Comparison of ENCODE assay signal across 1 cellular context in the genomic region with DNA sequence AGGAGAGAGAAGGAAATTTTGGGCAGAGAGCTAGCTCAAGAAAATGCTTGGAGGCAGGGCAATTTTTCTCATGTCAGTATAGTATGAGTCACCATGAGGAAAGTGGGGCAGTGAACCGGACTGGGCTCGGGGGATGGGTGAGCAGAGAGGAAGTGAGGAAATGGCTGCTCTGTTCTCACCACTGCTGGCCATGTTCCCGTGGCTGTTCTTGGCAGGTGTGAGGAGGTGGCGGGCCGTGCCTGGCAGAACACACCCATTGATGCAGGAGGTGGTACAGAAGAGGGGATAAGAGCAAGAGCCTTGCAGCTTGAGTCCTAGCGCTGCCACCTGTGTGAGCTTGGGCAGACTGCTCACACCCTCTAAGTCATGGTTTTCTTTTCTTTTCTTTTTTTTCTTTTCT.
A peak's percentile ranks its signal among the peaks of the same experiment; 100 is the strongest.
TF ChIP-seq lines count a peak whose summit lies in the region.

No MANE protein-coding gene starts in this region.

TF ChIP-seq in K562, 482 proteins besides CTCF, POLR2A, EP300 and RAD21 (continued from another document and continues in another):
- TF ChIP-seq, protein P1, sequence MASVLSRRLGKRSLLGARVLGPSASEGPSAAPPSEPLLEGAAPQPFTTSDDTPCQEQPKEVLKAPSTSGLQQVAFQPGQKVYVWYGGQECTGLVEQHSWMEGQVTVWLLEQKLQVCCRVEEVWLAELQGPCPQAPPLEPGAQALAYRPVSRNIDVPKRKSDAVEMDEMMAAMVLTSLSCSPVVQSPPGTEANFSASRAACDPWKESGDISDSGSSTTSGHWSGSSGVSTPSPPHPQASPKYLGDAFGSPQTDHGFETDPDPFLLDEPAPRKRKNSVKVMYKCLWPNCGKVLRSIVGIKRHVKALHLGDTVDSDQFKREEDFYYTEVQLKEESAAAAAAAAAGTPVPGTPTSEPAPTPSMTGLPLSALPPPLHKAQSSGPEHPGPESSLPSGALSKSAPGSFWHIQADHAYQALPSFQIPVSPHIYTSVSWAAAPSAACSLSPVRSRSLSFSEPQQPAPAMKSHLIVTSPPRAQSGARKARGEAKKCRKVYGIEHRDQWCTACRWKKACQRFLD (CRISPR knock-in tag; IDR thresholded peaks at IDR 0.05), result no peak
- peak; percentile 58; the same call in 1 of the 2 replicates for TF ChIP-seq ZNF311 (CRISPR knock-in tag; IDR thresholded peaks at IDR 0.05)
- TF ChIP-seq, protein P2, sequence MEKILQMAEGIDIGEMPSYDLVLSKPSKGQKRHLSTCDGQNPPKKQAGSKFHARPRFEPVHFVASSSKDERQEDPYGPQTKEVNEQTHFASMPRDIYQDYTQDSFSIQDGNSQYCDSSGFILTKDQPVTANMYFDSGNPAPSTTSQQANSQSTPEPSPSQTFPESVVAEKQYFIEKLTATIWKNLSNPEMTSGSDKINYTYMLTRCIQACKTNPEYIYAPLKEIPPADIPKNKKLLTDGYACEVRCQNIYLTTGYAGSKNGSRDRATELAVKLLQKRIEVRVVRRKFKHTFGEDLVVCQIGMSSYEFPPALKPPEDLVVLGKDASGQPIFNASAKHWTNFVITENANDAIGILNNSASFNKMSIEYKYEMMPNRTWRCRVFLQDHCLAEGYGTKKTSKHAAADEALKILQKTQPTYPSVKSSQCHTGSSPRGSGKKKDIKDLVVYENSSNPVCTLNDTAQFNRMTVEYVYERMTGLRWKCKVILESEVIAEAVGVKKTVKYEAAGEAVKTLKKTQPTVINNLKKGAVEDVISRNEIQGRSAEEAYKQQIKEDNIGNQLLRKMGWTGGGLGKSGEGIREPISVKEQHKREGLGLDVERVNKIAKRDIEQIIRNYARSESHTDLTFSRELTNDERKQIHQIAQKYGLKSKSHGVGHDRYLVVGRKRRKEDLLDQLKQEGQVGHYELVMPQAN (IDR thresholded peaks at IDR 0.05; ENCODE audit: borderline replicate concordance), result no peak
- no peak for TF ChIP-seq ZNF133 (CRISPR knock-in tag; IDR thresholded peaks at IDR 0.05)
- TF ChIP-seq MTA1 (IDR thresholded peaks at IDR 0.05; ENCODE audit: borderline replicate concordance), result no peak
- TF ChIP-seq, protein P3, sequence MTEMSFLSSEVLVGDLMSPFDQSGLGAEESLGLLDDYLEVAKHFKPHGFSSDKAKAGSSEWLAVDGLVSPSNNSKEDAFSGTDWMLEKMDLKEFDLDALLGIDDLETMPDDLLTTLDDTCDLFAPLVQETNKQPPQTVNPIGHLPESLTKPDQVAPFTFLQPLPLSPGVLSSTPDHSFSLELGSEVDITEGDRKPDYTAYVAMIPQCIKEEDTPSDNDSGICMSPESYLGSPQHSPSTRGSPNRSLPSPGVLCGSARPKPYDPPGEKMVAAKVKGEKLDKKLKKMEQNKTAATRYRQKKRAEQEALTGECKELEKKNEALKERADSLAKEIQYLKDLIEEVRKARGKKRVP (CRISPR knock-in tag; IDR thresholded peaks at IDR 0.05), result no peak
- peak; percentile 49 for TF ChIP-seq NEUROD1 (IDR thresholded peaks at IDR 0.05; ENCODE audit: borderline replicate concordance, low read depth, low read length, partially characterized antibody)
- TF ChIP-seq POU5F1 (IDR thresholded peaks at IDR 0.05; ENCODE audit: borderline replicate concordance, low read depth, low read length, partially characterized antibody), result no peak
- TF ChIP-seq GTF2E2 (tag; IDR thresholded peaks at IDR 0.05), result no peak
- TF ChIP-seq ZNF79 (CRISPR knock-in tag; IDR thresholded peaks at IDR 0.05; ENCODE audit: low read depth), result no peak
- TF ChIP-seq, protein P4, sequence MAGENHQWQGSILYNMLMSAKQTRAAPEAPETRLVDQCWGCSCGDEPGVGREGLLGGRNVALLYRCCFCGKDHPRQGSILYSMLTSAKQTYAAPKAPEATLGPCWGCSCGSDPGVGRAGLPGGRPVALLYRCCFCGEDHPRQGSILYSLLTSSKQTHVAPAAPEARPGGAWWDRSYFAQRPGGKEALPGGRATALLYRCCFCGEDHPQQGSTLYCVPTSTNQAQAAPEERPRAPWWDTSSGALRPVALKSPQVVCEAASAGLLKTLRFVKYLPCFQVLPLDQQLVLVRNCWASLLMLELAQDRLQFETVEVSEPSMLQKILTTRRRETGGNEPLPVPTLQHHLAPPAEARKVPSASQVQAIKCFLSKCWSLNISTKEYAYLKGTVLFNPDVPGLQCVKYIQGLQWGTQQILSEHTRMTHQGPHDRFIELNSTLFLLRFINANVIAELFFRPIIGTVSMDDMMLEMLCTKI (IDR thresholded peaks at IDR 0.05; ENCODE audit: partially characterized antibody), result no peak
- TF ChIP-seq NCOA1 (IDR thresholded peaks at IDR 0.05; ENCODE audit: low read depth), result no peak
- TF ChIP-seq HDAC6 (IDR thresholded peaks at IDR 0.05; ENCODE audit: low read depth, low read length), result no peak
- no peak for TF ChIP-seq CBX1 (IDR thresholded peaks at IDR 0.05; ENCODE audit: low read depth)
- TF ChIP-seq ZNF212 (CRISPR knock-in tag; IDR thresholded peaks at IDR 0.05), result no peak
- TF ChIP-seq MIER1 (IDR thresholded peaks at IDR 0.05; ENCODE audit: low read depth), result no peak
- no peak for TF ChIP-seq GATAD2A (IDR thresholded peaks at IDR 0.05)
- TF ChIP-seq SMAD4 (CRISPR knock-in tag; conservative IDR thresholded peaks at IDR 0.05), result peak; percentile 73
- TF ChIP-seq FOXM1 (IDR thresholded peaks at IDR 0.05; ENCODE audit: low read depth), result no peak
- no peak for TF ChIP-seq FOXM1 (CRISPR knock-in tag; IDR thresholded peaks at IDR 0.05; ENCODE audit: low read depth)
- TF ChIP-seq, protein P5, sequence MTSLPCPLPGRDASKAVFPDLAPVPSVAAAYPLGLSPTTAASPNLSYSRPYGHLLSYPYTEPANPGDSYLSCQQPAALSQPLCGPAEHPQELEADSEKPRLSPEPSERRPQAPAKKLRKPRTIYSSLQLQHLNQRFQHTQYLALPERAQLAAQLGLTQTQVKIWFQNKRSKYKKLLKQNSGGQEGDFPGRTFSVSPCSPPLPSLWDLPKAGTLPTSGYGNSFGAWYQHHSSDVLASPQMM (CRISPR knock-in tag; IDR thresholded peaks at IDR 0.05), result no peak
- no peak for TF ChIP-seq BDP1 (IDR thresholded peaks at IDR 0.05; ENCODE audit: insufficient read depth, insufficient read length)
- TF ChIP-seq STAT5A (IDR thresholded peaks at IDR 0.05; ENCODE audit: borderline replicate concordance, low read length), result no peak
- TF ChIP-seq HEY1 (CRISPR knock-in tag; IDR thresholded peaks at IDR 0.05; ENCODE audit: borderline replicate concordance), result no peak
- TF ChIP-seq, protein P6, sequence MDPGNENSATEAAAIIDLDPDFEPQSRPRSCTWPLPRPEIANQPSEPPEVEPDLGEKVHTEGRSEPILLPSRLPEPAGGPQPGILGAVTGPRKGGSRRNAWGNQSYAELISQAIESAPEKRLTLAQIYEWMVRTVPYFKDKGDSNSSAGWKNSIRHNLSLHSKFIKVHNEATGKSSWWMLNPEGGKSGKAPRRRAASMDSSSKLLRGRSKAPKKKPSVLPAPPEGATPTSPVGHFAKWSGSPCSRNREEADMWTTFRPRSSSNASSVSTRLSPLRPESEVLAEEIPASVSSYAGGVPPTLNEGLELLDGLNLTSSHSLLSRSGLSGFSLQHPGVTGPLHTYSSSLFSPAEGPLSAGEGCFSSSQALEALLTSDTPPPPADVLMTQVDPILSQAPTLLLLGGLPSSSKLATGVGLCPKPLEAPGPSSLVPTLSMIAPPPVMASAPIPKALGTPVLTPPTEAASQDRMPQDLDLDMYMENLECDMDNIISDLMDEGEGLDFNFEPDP (CRISPR knock-in tag; IDR thresholded peaks at IDR 0.05), result no peak
- no peak for TF ChIP-seq KDM2B (CRISPR knock-in tag; IDR thresholded peaks at IDR 0.05)
- TF ChIP-seq ASH1L (IDR thresholded peaks at IDR 0.05; ENCODE audit: borderline replicate concordance, low read depth, partially characterized antibody), result no peak
- TF ChIP-seq MYNN (IDR thresholded peaks at IDR 0.05), result peak; percentile 31; the same call in 1 of the 2 replicates
- no peak for TF ChIP-seq MYNN (CRISPR knock-in tag; IDR thresholded peaks at IDR 0.05)
- TF ChIP-seq, protein P7, sequence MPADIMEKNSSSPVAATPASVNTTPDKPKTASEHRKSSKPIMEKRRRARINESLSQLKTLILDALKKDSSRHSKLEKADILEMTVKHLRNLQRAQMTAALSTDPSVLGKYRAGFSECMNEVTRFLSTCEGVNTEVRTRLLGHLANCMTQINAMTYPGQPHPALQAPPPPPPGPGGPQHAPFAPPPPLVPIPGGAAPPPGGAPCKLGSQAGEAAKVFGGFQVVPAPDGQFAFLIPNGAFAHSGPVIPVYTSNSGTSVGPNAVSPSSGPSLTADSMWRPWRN (IDR thresholded peaks at IDR 0.05; ENCODE audit: low read depth), result no peak
- TF ChIP-seq MCM3 (IDR thresholded peaks at IDR 0.05), result no peak
- no peak for TF ChIP-seq RFX7 (CRISPR knock-in tag; IDR thresholded peaks at IDR 0.05)
- TF ChIP-seq, protein P8, sequence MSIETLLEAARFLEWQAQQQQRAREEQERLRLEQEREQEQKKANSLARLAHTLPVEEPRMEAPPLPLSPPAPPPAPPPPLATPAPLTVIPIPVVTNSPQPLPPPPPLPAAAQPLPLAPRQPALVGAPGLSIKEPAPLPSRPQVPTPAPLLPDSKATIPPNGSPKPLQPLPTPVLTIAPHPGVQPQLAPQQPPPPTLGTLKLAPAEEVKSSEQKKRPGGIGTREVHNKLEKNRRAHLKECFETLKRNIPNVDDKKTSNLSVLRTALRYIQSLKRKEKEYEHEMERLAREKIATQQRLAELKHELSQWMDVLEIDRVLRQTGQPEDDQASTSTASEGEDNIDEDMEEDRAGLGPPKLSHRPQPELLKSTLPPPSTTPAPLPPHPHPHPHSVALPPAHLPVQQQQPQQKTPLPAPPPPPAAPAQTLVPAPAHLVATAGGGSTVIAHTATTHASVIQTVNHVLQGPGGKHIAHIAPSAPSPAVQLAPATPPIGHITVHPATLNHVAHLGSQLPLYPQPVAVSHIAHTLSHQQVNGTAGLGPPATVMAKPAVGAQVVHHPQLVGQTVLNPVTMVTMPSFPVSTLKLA (conservative IDR thresholded peaks at IDR 0.05), result no peak
- no peak for TF ChIP-seq ZNF354B (CRISPR knock-in tag; IDR thresholded peaks at IDR 0.05)
- no peak for TF ChIP-seq KDM5B (IDR thresholded peaks at IDR 0.05; ENCODE audit: insufficient replicate concordance, low read depth, low read length)
- TF ChIP-seq, protein P9, sequence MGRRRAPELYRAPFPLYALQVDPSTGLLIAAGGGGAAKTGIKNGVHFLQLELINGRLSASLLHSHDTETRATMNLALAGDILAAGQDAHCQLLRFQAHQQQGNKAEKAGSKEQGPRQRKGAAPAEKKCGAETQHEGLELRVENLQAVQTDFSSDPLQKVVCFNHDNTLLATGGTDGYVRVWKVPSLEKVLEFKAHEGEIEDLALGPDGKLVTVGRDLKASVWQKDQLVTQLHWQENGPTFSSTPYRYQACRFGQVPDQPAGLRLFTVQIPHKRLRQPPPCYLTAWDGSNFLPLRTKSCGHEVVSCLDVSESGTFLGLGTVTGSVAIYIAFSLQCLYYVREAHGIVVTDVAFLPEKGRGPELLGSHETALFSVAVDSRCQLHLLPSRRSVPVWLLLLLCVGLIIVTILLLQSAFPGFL (CRISPR knock-in tag; IDR thresholded peaks at IDR 0.05), result no peak
- no peak for TF ChIP-seq ZEB2 (IDR thresholded peaks at IDR 0.05)
- TF ChIP-seq SMARCB1 (IDR thresholded peaks at IDR 0.05; ENCODE audit: insufficient read length, low read depth), result no peak
- no peak for TF ChIP-seq ZNF41 (CRISPR knock-in tag; conservative IDR thresholded peaks at IDR 0.05)
- no peak for TF ChIP-seq ZFP36 (IDR thresholded peaks at IDR 0.05; ENCODE audit: low read depth, low read length, partially characterized antibody)
- no peak for TF ChIP-seq TAF15 (IDR thresholded peaks at IDR 0.05; ENCODE audit: low read depth, low read length)
- no peak for TF ChIP-seq ZNF586 (CRISPR knock-in tag; conservative IDR thresholded peaks at IDR 0.05)
- peak; percentile 61 for TF ChIP-seq CXXC5 (CRISPR knock-in tag; IDR thresholded peaks at IDR 0.05)
- peak; percentile 39; the same call in 1 of the 2 replicates for TF ChIP-seq POLR2G (IDR thresholded peaks at IDR 0.05; ENCODE audit: low read depth, low read length)
- no peak for TF ChIP-seq NR2F6 (CRISPR knock-in tag; IDR thresholded peaks at IDR 0.05)
- TF ChIP-seq SPI1 (IDR thresholded peaks at IDR 0.05; ENCODE audit: borderline replicate concordance, low read depth, low read length), result peak; percentile 95
- TF ChIP-seq XRCC3 (IDR thresholded peaks at IDR 0.05), result no peak
- TF ChIP-seq ELF1 (tag; IDR thresholded peaks at IDR 0.05), result no peak
- no peak for TF ChIP-seq NFIC (IDR thresholded peaks at IDR 0.05)
- no peak for TF ChIP-seq TCF7 (IDR thresholded peaks at IDR 0.05; ENCODE audit: borderline replicate concordance)
- TF ChIP-seq MTA3 (IDR thresholded peaks at IDR 0.05; ENCODE audit: borderline replicate concordance), result 0 out of 2 replicates have a peak, but pooled peaks have one; percentile 17
- no peak for TF ChIP-seq MCM2 (IDR thresholded peaks at IDR 0.05; ENCODE audit: low read depth)
- TF ChIP-seq RUNX1 (IDR thresholded peaks at IDR 0.05; ENCODE audit: low read depth), result no peak
- no peak for TF ChIP-seq ZBTB7A (IDR thresholded peaks at IDR 0.05; ENCODE audit: borderline replicate concordance, control insufficient read depth, low read depth, low read length)
- TF ChIP-seq TAF1 (IDR thresholded peaks at IDR 0.05; ENCODE audit: control insufficient read depth, extremely low read depth, insufficient read depth, low read length, severe bottlenecking), result peak; percentile 41
- no peak for TF ChIP-seq ZC3H11A (IDR thresholded peaks at IDR 0.05; ENCODE audit: low read depth, low read length)
- no peak for TF ChIP-seq SREBF1 (IDR thresholded peaks at IDR 0.05; ENCODE audit: borderline replicate concordance, low read depth, low read length)
- TF ChIP-seq FOXJ2 (tag; IDR thresholded peaks at IDR 0.05), result no peak
- TF ChIP-seq, protein P10, sequence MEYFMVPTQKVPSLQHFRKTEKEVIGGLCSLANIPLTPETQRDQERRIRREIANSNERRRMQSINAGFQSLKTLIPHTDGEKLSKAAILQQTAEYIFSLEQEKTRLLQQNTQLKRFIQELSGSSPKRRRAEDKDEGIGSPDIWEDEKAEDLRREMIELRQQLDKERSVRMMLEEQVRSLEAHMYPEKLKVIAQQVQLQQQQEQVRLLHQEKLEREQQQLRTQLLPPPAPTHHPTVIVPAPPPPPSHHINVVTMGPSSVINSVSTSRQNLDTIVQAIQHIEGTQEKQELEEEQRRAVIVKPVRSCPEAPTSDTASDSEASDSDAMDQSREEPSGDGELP (CRISPR knock-in tag; IDR thresholded peaks at IDR 0.05; ENCODE audit: borderline replicate concordance), result no peak
- peak; percentile 57; the same call in 1 of the 2 replicates for TF ChIP-seq ETV1 (tag; conservative IDR thresholded peaks at IDR 0.05; ENCODE audit: low read depth)
- TF ChIP-seq, protein P11, sequence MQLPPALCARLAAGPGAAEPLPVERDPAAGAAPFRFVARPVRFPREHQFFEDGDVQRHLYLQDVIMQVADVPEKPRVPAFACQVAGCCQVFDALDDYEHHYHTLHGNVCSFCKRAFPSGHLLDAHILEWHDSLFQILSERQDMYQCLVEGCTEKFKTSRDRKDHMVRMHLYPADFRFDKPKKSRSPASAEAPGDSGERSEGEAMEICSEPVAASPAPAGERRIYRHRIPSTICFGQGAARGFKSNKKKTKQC (CRISPR knock-in tag; IDR thresholded peaks at IDR 0.05), result no peak
- no peak for TF ChIP-seq NR2C1 (IDR thresholded peaks at IDR 0.05)
- peak; percentile 46; the same call in 1 of the 2 replicates for TF ChIP-seq NR2C1 (tag; IDR thresholded peaks at IDR 0.05)
- no peak for TF ChIP-seq CBFA2T3 (IDR thresholded peaks at IDR 0.05)
